8 cellular contexts compared by ENCODE assay signal in genomic region chr20:36202891-36203338, GRCh38. TPM values are rescaled to one million over a fixed set of nuclear protein-coding genes. Genes with fewer than 3 reads are reported as not detected.
A peak's percentile ranks its signal among the peaks of the same experiment; 100 is the strongest.
DNase-seq lines count a peak whose midpoint lies in the region.

No MANE protein-coding gene starts in this region.

- intact Hi-C loops in activated CD4-positive, alpha-beta memory T cell treated with anti-CD3 and anti-CD28 coated beads for 36 hours (cut with micrococcal nuclease), result loop anchor here (2.0 to 5.0 kb wide), 2 partner anchors 236 to 289 kb away; no protein-coding TSS in a partner anchor

- H3K36me3 Mint-ChIP-seq in activated CD4-positive, alpha-beta memory T cell treated with anti-CD3 and anti-CD28 coated beads for 36 hours, result no peaks in the 10 kb centered on the region

- H3K27ac Mint-ChIP-seq in activated CD4-positive, alpha-beta memory T cell treated with anti-CD3 and anti-CD28 coated beads for 36 hours, result no peak overlapping the region

- H3K9me3 Mint-ChIP-seq in activated CD4-positive, alpha-beta memory T cell treated with anti-CD3 and anti-CD28 coated beads for 36 hours, result no peaks in the 10 kb centered on the region

- peak; percentile 85 for DNase-seq in AG08396 (ENCODE audit: low spot score)
- DNase-seq in H4 (ENCODE audit: low spot score), result peak; percentile 50
- DNase-seq in NCI-H526 (lab: John Stamatoyannopoulos, UW), result peak; percentile 24 to 75
- peak; percentile 84 for DNase-seq in activated CD4-positive, alpha-beta memory T cell treated with anti-CD3 and anti-CD28 coated beads for 36 hours
- DNase-seq in ecto neural progenitor cell (ENCODE audit: low spot score), result peak; percentile 84
- peak; percentile 73 for DNase-seq in medulla oblongata (ENCODE audit: extremely low spot score)
- DNase-seq in stimulated activated CD8-positive, alpha-beta memory T cell treated with anti-CD3 and anti-CD28 coated beads, Interleukin-15, amount 100 ng/mL, for 48 hours (ENCODE audit: low read depth in 2 of 2), result peak; percentile 50 to 55
- DNase-seq in GOT3 (lab: John Stamatoyannopoulos, UW), result no peak

- peaks cover 1% of the 10 kb centered on the region for H3K27me3 Mint-ChIP-seq in activated CD4-positive, alpha-beta memory T cell treated with anti-CD3 and anti-CD28 coated beads for 36 hours

- POLR2A ChIA-PET in activated CD4-positive, alpha-beta memory T cell treated with anti-CD3 and anti-CD28 coated beads for 36 hours (lab: Charles Lee), result interaction anchor here (0.6 to 1.4 kb wide), 2 partner anchors 225 to 236 kb away, joined by 3 read pairs; no protein-coding TSS in a partner anchor

- H3K4me1 Mint-ChIP-seq in activated CD4-positive, alpha-beta memory T cell treated with anti-CD3 and anti-CD28 coated beads for 36 hours (ENCODE audit: low read depth), result peaks cover 4% of the 10 kb centered on the region

- CTCF ChIA-PET in activated CD4-positive, alpha-beta memory T cell treated with anti-CD3 and anti-CD28 coated beads for 36 hours (lab: Charles Lee), result interaction anchor here (0.6 to 6.8 kb wide), 48 partner anchors 9 to 1001 kb away, joined by 3 to 101 read pairs (median 4); no protein-coding TSS in a partner anchor

- H3K4me3 Mint-ChIP-seq in activated CD4-positive, alpha-beta memory T cell treated with anti-CD3 and anti-CD28 coated beads for 36 hours, result no peak overlapping the region

RNA-seq across cellular contexts. Expression of gene AAR2, which starts 33.4 kb away (rescaled TPM):
- 19.6 and 27.7 TPM in 2 replicates for total RNA-seq in H4 (2014; rRNA removed; shearing (Covaris generic))
- total RNA-seq in activated CD4-positive, alpha-beta memory T cell treated with anti-CD3 and anti-CD28 coated beads for 36 hours, result 10 to 100 TPM; 17.3 to 17.8 TPM

RNA-seq across cellular contexts. Expression of gene EPB41L1, which starts 48.4 kb away (rescaled TPM):
- total RNA-seq in H4 (2014; rRNA removed; shearing (Covaris generic)), result 12.4 and 25.3 TPM in 2 replicates
- total RNA-seq in activated CD4-positive, alpha-beta memory T cell treated with anti-CD3 and anti-CD28 coated beads for 36 hours, result under 1 TPM; 0.36 to 0.88 TPM
